8 cellular contexts compared by ENCODE assay signal in the genomic region with DNA sequence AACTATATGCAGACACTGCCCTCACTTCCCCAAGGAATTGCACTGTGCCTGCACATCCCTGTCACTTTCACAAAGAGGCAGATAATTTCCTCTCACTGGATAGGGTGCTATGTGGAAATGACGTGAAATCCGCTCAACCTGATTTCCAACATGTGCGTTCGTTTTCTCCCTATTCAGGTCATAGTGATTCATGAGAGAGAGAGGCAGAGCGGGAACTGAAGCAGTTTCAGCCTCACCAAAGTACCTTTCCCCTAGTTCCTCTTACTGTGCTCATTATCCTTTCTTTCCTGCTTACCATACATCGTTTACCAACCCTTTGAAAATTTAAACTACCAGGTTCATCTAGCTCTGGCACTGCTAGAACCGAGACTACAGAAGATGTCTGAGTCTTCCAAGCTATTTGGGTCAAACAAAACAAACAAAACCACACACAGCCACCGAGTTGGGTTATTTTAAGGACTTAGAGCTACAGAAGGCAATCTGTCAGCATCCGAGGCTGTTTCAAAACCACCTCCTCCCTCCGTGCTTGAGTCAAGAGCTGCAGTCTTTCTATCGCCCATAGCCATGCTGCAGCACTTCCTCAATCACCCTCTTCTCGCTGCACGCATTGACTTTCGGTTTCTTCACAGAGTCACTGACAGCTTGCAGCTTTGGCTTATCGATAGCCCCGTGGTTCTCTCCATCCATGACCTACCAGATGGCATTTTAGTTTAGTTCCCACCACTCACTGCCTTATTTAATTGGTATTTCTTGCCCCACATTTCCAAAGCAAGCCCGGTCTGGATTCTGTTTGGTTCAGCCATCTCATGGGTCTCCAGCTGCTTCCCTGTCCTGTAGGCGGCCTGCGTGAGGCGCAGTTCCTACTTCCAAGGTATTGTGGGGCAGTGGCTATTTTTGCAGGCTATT.
DNase-seq lines count a peak whose midpoint lies in the region; ATAC-seq, FAIRE-seq and TF ChIP-seq lines count a peak whose summit lies in the region.

No MANE protein-coding gene starts in this region.

- no peak for FAIRE-seq in D721Med (lab: Jason Lieb, UNC)

- peaks cover 0 to 4% of the 10 kb centered on the region in 2 donors for H3K36me3 Mint-ChIP-seq in activated naive CD4-positive, alpha-beta T cell treated with anti-CD3 and anti-CD28 coated beads, Interleukin-2, amount 50 U/mL, for 72 hours

- no peak for TF ChIP-seq CTCF in D721Med (IDR thresholded peaks at IDR 0.05; ENCODE audit: insufficient read depth, missing control alignments)

- no peaks in the 10 kb centered on the region for H3K9me3 Mint-ChIP-seq in activated naive CD4-positive, alpha-beta T cell treated with anti-CD3 and anti-CD28 coated beads, Interleukin-2, amount 50 U/mL, for 72 hours

- peak overlapping the region; percentile 89 to 95 for H3K27ac Mint-ChIP-seq in activated naive CD4-positive, alpha-beta T cell treated with anti-CD3 and anti-CD28 coated beads, Interleukin-2, amount 50 U/mL, for 72 hours

- peak; percentile 69 for DNase-seq in DMS53 (lab: John Stamatoyannopoulos, UW)
- DNase-seq in HuH-7.5 (ENCODE audit: low spot score): peak; percentile 3
- DNase-seq in SKM-1 (lab: John Stamatoyannopoulos, UW; ENCODE audit: unreplicated experiment): peak; percentile 91
- peak; percentile 48 to 66 for DNase-seq in activated naive CD4-positive, alpha-beta T cell treated with anti-CD3 and anti-CD28 coated beads, Interleukin-2, amount 50 U/mL, for 72 hours (ENCODE audit: low spot score in 2 of 2)
- peak; percentile 44 for DNase-seq in left lobe of liver (ENCODE audit: low spot score)
- peak; percentile 6 for DNase-seq in stimulated activated CD8-positive, alpha-beta memory T cell treated with anti-CD3 and anti-CD28 coated beads, Interleukin-15, amount 100 ng/mL, for 24 hours (ENCODE audit: low read depth)
- no peak for DNase-seq in D721Med (ENCODE audit: insufficient read length, low spot score)

- ATAC-seq in GM21447 (IDR thresholded peaks at IDR 0.05; ENCODE audit: unreplicated experiment): peak; percentile 97
- peak; percentile 89 to 91 for ATAC-seq in activated naive CD4-positive, alpha-beta T cell treated with anti-CD3 and anti-CD28 coated beads, Interleukin-2, amount 50 U/mL, for 72 hours
- peak; percentile 51 for ATAC-seq in left lobe of liver
